Comparison of ENCODE assay signal across 11 cellular contexts in the genomic region with DNA sequence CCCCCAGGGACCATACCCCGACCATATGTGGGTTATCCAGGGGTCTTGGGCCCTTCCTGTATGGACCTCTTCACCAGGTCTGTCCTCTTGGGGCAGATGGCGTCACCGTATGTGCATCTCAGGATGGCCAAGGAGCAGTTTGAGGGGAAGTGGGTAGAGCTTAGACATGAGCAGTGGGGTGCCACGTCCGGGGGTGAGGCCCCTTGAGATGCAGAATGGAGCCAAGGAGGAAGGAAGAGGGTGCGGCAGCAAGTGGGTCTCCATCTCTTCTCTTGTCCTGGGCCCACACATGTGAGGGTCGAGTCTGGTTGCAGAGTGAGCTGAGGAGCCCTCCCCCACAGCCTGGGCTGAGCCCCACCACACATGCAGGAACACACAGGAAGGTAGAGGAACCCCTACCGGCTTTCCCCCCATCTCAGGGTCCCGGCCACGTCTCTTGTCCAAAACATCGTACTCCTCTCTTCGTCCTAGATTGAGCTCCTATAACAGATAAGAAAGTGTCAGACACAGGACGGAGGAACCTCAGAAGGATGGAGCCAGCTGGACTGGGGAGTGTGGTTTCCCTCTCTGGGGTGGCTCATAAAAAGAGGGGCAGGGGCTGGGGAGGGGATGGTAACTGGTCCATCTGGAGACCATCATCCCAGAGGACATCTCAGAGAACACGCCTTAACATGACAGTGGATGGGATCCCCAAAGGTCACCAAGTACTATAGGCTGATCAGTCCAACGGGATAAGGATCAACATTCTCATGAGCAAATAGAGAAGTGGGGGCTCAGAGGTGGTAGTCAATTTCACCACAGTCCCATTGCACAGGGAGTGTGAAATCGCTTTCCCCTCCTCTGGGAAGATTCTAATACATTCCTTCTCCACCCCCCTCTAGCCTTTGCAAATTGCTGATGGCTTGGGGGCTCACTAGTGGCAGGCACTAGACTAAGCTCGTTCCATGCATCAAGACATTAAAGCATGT.
A peak's percentile ranks its signal among the peaks of the same experiment; 100 is the strongest.
DNase-seq lines count a peak whose midpoint lies in the region; ATAC-seq and TF ChIP-seq lines count a peak whose summit lies in the region.
"Had no signal": no experiment of that assay in that cellular context is flagged by ENCODE, and none has a peak within 500 bp of the region (broad histone marks: within the 10 kb centered on the region; RNA-seq: fewer than 3 reads in every experiment).

No MANE protein-coding gene starts in this region.

- no peaks in the 10 kb centered on the region for H4K20me1 ChIP-seq in SK-N-SH (ENCODE audit: insufficient read depth)
- H4K20me1 ChIP-seq in OCI-LY7 (ENCODE audit: insufficient read depth, low read length) = no peaks in the 10 kb centered on the region

- H3K4me2 ChIP-seq in SK-N-SH = peak overlapping the region; percentile 71
- H3K4me2 ChIP-seq in OCI-LY7 (ENCODE audit: low read length) = peak overlapping the region; percentile 71

- H3K27me3 Mint-ChIP-seq in dendritic cell treated with granulocyte-macrophage colony-stimulating factor and Interleukin-4, amounts not matched to agents 40 ng/mL and 50 ng/mL, for 4 days = peaks cover 32% of the 10 kb centered on the region
- H3K27me3 Mint-ChIP-seq in neural crest cell (ENCODE audit: low read depth) = peaks cover 9% of the 10 kb centered on the region

- no peak for ATAC-seq in SK-N-SH treated with all-trans-retinoic acid at 6 μM for 48 hours
- ATAC-seq: activated CD4-positive, CD25-positive, alpha-beta regulatory T cell treated with anti-CD3 and anti-CD28 coated beads, Interleukin-2, amount 50 U/mL, for 24 hours had no signal

- intact Hi-C loops in OCI-LY7 (cut with micrococcal nuclease; ENCODE audit: unreplicated experiment) = no loop called here
- intact Hi-C loops in dendritic cell treated with granulocyte-macrophage colony-stimulating factor and Interleukin-4, amounts not matched to agents 40 ng/mL and 50 ng/mL, for 4 days (cut with micrococcal nuclease) = no loop called here

- in situ Hi-C loops in GM13976 (cut with MboI; ENCODE audit: low sequenced_read_pairs, unreplicated experiment) = loop anchor here (25.0 kb wide), 1 partner anchor 526 kb away; no protein-coding TSS in a partner anchor

- TF ChIP-seq RAD21 in SK-N-SH (IDR thresholded peaks at IDR 0.05; ENCODE audit: low read length) = no peak

- POLR2A ChIA-PET in SK-N-SH (lab: Yijun Ruan, JAX) = no interaction called here
- POLR2A ChIA-PET in OCI-LY7 (lab: Charles Lee) = interaction anchor here (0.5 to 1.3 kb wide), 10 partner anchors 9 to 289 kb away, joined by 3 to 8 read pairs (median 3); no protein-coding TSS in a partner anchor

- H3K9me3 ChIP-seq in SK-N-SH = peaks cover 4% of the 10 kb centered on the region; the same call in 1 of the 2 replicates
- no peaks in the 10 kb centered on the region for H3K9me3 ChIP-seq in OCI-LY7 (ENCODE audit: low read length)
- H3K9me3 ChIP-seq: breast epithelium had no signal

- H3K9ac ChIP-seq in SK-N-SH = no peak overlapping the region

- peaks cover 0 to 7% of the 10 kb centered on the region in 2 experiments; a peak in 1 of 4 replicates for H3K4me1 ChIP-seq in SK-N-SH (ENCODE audit: control insufficient read depth in 1 of 2, insufficient read depth in 2 of 2, low read depth in 1 of 2, low read length in 1 of 2)
- H3K4me1 ChIP-seq in OCI-LY7 (ENCODE audit: insufficient read depth, low read length, poor library complexity, severe bottlenecking) = peaks cover 23% of the 10 kb centered on the region
- H3K4me1 ChIP-seq: breast epithelium had no signal

- peaks cover 24% of the 10 kb centered on the region for H3K4me1 Mint-ChIP-seq in dendritic cell treated with granulocyte-macrophage colony-stimulating factor and Interleukin-4, amounts not matched to agents 40 ng/mL and 50 ng/mL, for 4 days (ENCODE audit: low read depth)
- H3K4me1 Mint-ChIP-seq in neural crest cell = peaks cover 26% of the 10 kb centered on the region

- peak overlapping the region; percentile 57 for H3K4me3 Mint-ChIP-seq in dendritic cell treated with granulocyte-macrophage colony-stimulating factor and Interleukin-4, amounts not matched to agents 40 ng/mL and 50 ng/mL, for 4 days
- H3K4me3 Mint-ChIP-seq in neural crest cell = peak overlapping the region; percentile 82

- no peaks in the 10 kb centered on the region for H3K9me3 Mint-ChIP-seq in dendritic cell treated with granulocyte-macrophage colony-stimulating factor and Interleukin-4, amounts not matched to agents 40 ng/mL and 50 ng/mL, for 4 days
- peaks cover 8% of the 10 kb centered on the region for H3K9me3 Mint-ChIP-seq in neural crest cell

- no peak for TF ChIP-seq EP300 in SK-N-SH (IDR thresholded peaks at IDR 0.05; ENCODE audit: borderline replicate concordance in 1 of 2, low read depth in 1 of 2, low read length in 1 of 2)

- no peak overlapping the region for H2AFZ ChIP-seq in SK-N-SH (ENCODE audit: low read depth)
- H2AFZ ChIP-seq in OCI-LY7 (ENCODE audit: low read length) = peak overlapping the region; percentile 74; the same call in 1 of the 2 replicates

- H3F3A ChIP-seq in SK-N-SH (replicated peaks; ENCODE audit: insufficient read depth) = no peaks in the 10 kb centered on the region

- CTCF ChIA-PET in SK-N-SH (lab: Yijun Ruan, JAX) = interaction anchor here (0.8 to 2.9 kb wide), 11 partner anchors 17 to 372 kb away, joined by 3 to 28 read pairs (median 4); no protein-coding TSS in a partner anchor
- CTCF ChIA-PET in OCI-LY7 (lab: Charles Lee; ENCODE audit: unreplicated experiment) = interaction anchor here (1.0 kb wide), 2 partner anchors 9 to 171 kb away, joined by 3 to 5 read pairs; no protein-coding TSS in a partner anchor

- H3K4me3 ChIP-seq in SK-N-SH (ENCODE audit: low read depth in 2 of 2, low read length in 1 of 2) (no peak overlapping the region), OCI-LY7 (ENCODE audit: low read depth, low read length, poor library complexity, severe bottlenecking) (peak overlapping the region; percentile 57)

- H3K27ac ChIP-seq in SK-N-SH (ENCODE audit: low read depth in 2 of 2, low read length in 1 of 2) (no peak overlapping the region), OCI-LY7 (ENCODE audit: low read depth, low read length, poor library complexity, severe bottlenecking) (no peak overlapping the region)
- H3K27ac ChIP-seq: breast epithelium had no signal

- H3K27me3 ChIP-seq in SK-N-SH (ENCODE audit: insufficient read depth) = no peaks in the 10 kb centered on the region; the same call in 1 of the 2 replicates

- DNase-seq in SK-N-SH (no peak), OCI-LY7 (ENCODE audit: low spot score) (no peak), neural crest cell (ENCODE audit: low read depth, low spot score) (no peak), GM13976 (ENCODE audit: low spot score) (no peak), NCI-H446 treated with DMSO at 0.1 percent for 48 hours (lab: John Stamatoyannopoulos, UW) (no peak)
- DNase-seq in stimulated activated CD4-positive, alpha-beta T cell treated with anti-CD3 and anti-CD28 coated beads, Interleukin-15, amount 100 ng/mL, for 24 hours = no peak
- DNase-seq: 8988T had no signal

- H3K36me3 Mint-ChIP-seq in dendritic cell treated with granulocyte-macrophage colony-stimulating factor and Interleukin-4, amounts not matched to agents 40 ng/mL and 50 ng/mL, for 4 days (ENCODE audit: low read depth) = no peaks in the 10 kb centered on the region
- peaks cover 9% of the 10 kb centered on the region for H3K36me3 Mint-ChIP-seq in neural crest cell (ENCODE audit: low read depth)

- no TSS peak for BruUV-seq in OCI-LY7 (replicated peaks; lab: Mats Ljungman, UMichigan)

- H3K27ac Mint-ChIP-seq in dendritic cell treated with granulocyte-macrophage colony-stimulating factor and Interleukin-4, amounts not matched to agents 40 ng/mL and 50 ng/mL, for 4 days = no peak overlapping the region
- H3K27ac Mint-ChIP-seq in neural crest cell (ENCODE audit: unreplicated experiment) = no peak overlapping the region

- no peaks in the 10 kb centered on the region for H3K9me2 ChIP-seq in SK-N-SH
- H3K9me2 ChIP-seq in OCI-LY7 (ENCODE audit: insufficient read depth, low read length) = no peaks in the 10 kb centered on the region

- TF ChIP-seq CTCF in SK-N-SH (IDR thresholded peaks at IDR 0.05) (no peak), OCI-LY7 (conservative IDR thresholded peaks at IDR 0.05; ENCODE audit: low read length) (no peak), neural crest cell (conservative IDR thresholded peaks at IDR 0.05) (no peak), GM13976 (IDR thresholded peaks at IDR 0.05; ENCODE audit: borderline replicate concordance, control extremely low read depth, extremely low read depth, insufficient read depth, missing control alignments) (no peak)

- 74% methylated on average over 14 of the region's 17 CpGs for WGBS in SK-N-SH (ENCODE audit: low lambda C conversion rate)

- no peaks in the 10 kb centered on the region for H3K79me2 ChIP-seq in SK-N-SH (ENCODE audit: insufficient read depth)
- no peaks in the 10 kb centered on the region for H3K79me2 ChIP-seq in OCI-LY7 (ENCODE audit: insufficient read depth, low read depth, low read length)

- no peaks in the 10 kb centered on the region for H3K36me3 ChIP-seq in SK-N-SH (replicated peaks in 1 of 2; ENCODE audit: control insufficient read depth in 1 of 2, insufficient read depth in 2 of 2, low read length in 1 of 2)
- H3K36me3 ChIP-seq in OCI-LY7 (ENCODE audit: insufficient read depth, low read length) = no peaks in the 10 kb centered on the region
- H3K36me3 ChIP-seq: breast epithelium had no signal

TF ChIP-seq in SK-N-SH, 30 proteins besides CTCF, POLR2A, EP300 and RAD21:
- TF ChIP-seq TCF12 (IDR thresholded peaks at IDR 0.05) (no peak), SMC3 (IDR thresholded peaks at IDR 0.05; ENCODE audit: low read depth, low read length) (no peak), GABPA (IDR thresholded peaks at IDR 0.05; ENCODE audit: low read depth) (no peak), FOXJ3 (CRISPR knock-in tag; IDR thresholded peaks at IDR 0.05) (no peak), RFX5 (IDR thresholded peaks at IDR 0.05; ENCODE audit: low read length) (no peak), YY1 (IDR thresholded peaks at IDR 0.05; ENCODE audit: low read depth) (no peak), SIN3A (IDR thresholded peaks at IDR 0.05; ENCODE audit: borderline replicate concordance, low read depth, low read length) (no peak)

TF ChIP-seq in SK-N-SH treated with all-trans-retinoic acid at 6 μM for 48 hours, 23 proteins besides CTCF, POLR2A, EP300 and RAD21:
- no peak for TF ChIP-seq OSR1 (CRISPR knock-in tag; IDR thresholded peaks at IDR 0.05)
- no peak for TF ChIP-seq ZFP30 (CRISPR knock-in tag; IDR thresholded peaks at IDR 0.05)
